ENCODE assay signal across 1 cellular context in the genomic region with DNA sequence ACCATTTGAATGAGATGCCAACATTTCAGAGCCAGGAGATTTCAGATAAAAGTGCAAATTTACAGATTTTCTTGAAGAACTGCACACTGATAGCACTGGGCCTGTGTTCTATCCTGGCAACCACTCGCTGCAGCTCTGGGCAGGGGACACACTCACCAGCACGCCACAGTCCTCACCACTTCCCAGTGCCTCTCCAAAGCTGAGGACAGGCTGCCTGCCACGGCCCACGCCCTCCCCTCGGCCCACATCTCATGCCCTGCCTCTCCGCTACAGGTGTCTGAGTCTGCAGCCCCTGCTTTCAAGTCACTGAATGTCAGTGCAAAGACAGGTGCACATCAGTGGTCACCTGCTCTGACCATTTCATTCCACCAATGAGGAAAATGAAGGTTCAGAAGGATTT.
TF ChIP-seq lines count a peak whose summit lies in the region.

No MANE protein-coding gene starts in this region.

TF ChIP-seq in H1, 55 proteins besides CTCF, POLR2A, EP300 and RAD21:
- TF ChIP-seq BACH1 (IDR thresholded peaks at IDR 0.05; ENCODE audit: low read length), result no peak
- no peak for TF ChIP-seq BRCA1 (IDR thresholded peaks at IDR 0.05; ENCODE audit: low read depth, low read length)
- no peak for TF ChIP-seq ASH2L (IDR thresholded peaks at IDR 0.05; ENCODE audit: low read length)
- TF ChIP-seq PHF8 (conservative IDR thresholded peaks at IDR 0.05; ENCODE audit: low read depth, low read length), result no peak
- no peak for TF ChIP-seq NANOG (IDR thresholded peaks at IDR 0.05; ENCODE audit: insufficient read depth, low read depth, low read length, poor library complexity, severe bottlenecking)
- no peak for TF ChIP-seq KDM1A (IDR thresholded peaks at IDR 0.05; ENCODE audit: borderline replicate concordance, low read length)
- TF ChIP-seq CREB1 (IDR thresholded peaks at IDR 0.05), result no peak
- no peak for TF ChIP-seq SIRT6 (IDR thresholded peaks at IDR 0.05; ENCODE audit: low read length)
- TF ChIP-seq, protein P1, sequence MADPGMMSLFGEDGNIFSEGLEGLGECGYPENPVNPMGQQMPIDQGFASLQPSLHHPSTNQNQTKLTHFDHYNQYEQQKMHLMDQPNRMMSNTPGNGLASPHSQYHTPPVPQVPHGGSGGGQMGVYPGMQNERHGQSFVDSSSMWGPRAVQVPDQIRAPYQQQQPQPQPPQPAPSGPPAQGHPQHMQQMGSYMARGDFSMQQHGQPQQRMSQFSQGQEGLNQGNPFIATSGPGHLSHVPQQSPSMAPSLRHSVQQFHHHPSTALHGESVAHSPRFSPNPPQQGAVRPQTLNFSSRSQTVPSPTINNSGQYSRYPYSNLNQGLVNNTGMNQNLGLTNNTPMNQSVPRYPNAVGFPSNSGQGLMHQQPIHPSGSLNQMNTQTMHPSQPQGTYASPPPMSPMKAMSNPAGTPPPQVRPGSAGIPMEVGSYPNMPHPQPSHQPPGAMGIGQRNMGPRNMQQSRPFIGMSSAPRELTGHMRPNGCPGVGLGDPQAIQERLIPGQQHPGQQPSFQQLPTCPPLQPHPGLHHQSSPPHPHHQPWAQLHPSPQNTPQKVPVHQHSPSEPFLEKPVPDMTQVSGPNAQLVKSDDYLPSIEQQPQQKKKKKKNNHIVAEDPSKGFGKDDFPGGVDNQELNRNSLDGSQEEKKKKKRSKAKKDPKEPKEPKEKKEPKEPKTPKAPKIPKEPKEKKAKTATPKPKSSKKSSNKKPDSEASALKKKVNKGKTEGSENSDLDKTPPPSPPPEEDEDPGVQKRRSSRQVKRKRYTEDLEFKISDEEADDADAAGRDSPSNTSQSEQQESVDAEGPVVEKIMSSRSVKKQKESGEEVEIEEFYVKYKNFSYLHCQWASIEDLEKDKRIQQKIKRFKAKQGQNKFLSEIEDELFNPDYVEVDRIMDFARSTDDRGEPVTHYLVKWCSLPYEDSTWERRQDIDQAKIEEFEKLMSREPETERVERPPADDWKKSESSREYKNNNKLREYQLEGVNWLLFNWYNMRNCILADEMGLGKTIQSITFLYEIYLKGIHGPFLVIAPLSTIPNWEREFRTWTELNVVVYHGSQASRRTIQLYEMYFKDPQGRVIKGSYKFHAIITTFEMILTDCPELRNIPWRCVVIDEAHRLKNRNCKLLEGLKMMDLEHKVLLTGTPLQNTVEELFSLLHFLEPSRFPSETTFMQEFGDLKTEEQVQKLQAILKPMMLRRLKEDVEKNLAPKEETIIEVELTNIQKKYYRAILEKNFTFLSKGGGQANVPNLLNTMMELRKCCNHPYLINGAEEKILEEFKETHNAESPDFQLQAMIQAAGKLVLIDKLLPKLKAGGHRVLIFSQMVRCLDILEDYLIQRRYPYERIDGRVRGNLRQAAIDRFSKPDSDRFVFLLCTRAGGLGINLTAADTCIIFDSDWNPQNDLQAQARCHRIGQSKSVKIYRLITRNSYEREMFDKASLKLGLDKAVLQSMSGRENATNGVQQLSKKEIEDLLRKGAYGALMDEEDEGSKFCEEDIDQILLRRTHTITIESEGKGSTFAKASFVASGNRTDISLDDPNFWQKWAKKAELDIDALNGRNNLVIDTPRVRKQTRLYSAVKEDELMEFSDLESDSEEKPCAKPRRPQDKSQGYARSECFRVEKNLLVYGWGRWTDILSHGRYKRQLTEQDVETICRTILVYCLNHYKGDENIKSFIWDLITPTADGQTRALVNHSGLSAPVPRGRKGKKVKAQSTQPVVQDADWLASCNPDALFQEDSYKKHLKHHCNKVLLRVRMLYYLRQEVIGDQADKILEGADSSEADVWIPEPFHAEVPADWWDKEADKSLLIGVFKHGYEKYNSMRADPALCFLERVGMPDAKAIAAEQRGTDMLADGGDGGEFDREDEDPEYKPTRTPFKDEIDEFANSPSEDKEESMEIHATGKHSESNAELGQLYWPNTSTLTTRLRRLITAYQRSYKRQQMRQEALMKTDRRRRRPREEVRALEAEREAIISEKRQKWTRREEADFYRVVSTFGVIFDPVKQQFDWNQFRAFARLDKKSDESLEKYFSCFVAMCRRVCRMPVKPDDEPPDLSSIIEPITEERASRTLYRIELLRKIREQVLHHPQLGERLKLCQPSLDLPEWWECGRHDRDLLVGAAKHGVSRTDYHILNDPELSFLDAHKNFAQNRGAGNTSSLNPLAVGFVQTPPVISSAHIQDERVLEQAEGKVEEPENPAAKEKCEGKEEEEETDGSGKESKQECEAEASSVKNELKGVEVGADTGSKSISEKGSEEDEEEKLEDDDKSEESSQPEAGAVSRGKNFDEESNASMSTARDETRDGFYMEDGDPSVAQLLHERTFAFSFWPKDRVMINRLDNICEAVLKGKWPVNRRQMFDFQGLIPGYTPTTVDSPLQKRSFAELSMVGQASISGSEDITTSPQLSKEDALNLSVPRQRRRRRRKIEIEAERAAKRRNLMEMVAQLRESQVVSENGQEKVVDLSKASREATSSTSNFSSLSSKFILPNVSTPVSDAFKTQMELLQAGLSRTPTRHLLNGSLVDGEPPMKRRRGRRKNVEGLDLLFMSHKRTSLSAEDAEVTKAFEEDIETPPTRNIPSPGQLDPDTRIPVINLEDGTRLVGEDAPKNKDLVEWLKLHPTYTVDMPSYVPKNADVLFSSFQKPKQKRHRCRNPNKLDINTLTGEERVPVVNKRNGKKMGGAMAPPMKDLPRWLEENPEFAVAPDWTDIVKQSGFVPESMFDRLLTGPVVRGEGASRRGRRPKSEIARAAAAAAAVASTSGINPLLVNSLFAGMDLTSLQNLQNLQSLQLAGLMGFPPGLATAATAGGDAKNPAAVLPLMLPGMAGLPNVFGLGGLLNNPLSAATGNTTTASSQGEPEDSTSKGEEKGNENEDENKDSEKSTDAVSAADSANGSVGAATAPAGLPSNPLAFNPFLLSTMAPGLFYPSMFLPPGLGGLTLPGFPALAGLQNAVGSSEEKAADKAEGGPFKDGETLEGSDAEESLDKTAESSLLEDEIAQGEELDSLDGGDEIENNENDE (IDR thresholded peaks at IDR 0.05; ENCODE audit: insufficient replicate concordance, low read length), result no peak
- TF ChIP-seq RFX5 (IDR thresholded peaks at IDR 0.05; ENCODE audit: borderline replicate concordance, low read depth, low read length), result no peak
- no peak for TF ChIP-seq TCF12 (IDR thresholded peaks at IDR 0.05; ENCODE audit: low read depth, low read length)
- no peak for TF ChIP-seq SP1 (IDR thresholded peaks at IDR 0.05; ENCODE audit: low read depth, low read length)
- no peak for TF ChIP-seq SP4 (IDR thresholded peaks at IDR 0.05; ENCODE audit: low read length)
